ENCODE assay signal across 1 cellular context in genomic region chr13:75760182-75760981, GRCh38.
TF ChIP-seq lines count a peak whose summit lies in the region.

No MANE protein-coding gene starts in this region.

TF ChIP-seq in SK-N-SH, 30 proteins besides CTCF, POLR2A, EP300 and RAD21 (continued from another document):
- TF ChIP-seq MAX (IDR thresholded peaks at IDR 0.05; ENCODE audit: low read depth) (no peak), IRF3 (IDR thresholded peaks at IDR 0.05; ENCODE audit: low read depth, low read length) (no peak), RFX5 (IDR thresholded peaks at IDR 0.05; ENCODE audit: low read length) (no peak), RCOR1 (IDR thresholded peaks at IDR 0.05; ENCODE audit: low read length) (no peak), NFIC (IDR thresholded peaks at IDR 0.05; ENCODE audit: borderline replicate concordance) (no peak), TCF12 (IDR thresholded peaks at IDR 0.05) (no peak)
